ENCODE assay signal across 22 cellular contexts in the genomic region with DNA sequence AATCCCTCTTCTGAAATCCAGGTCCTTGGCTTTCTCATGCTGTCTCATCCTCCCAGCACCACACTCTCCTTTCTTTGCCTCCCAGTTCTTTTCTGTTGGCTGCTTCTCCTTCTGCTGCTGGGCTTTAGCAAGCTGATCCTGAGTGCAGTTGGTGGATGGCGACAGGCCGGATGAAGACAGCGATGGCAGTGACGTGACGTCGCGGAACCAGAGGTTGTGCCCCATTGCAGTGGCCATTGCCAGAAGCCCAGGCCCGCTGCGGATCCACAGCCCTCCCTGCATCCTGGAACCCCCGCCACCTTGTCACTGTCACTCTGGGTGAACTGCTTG.
DNase-seq lines count a peak whose midpoint lies in the region; ATAC-seq and TF ChIP-seq lines count a peak whose summit lies in the region.
"Had no signal": no experiment of that assay in that cellular context is flagged by ENCODE, and none has a peak within 500 bp of the region (broad histone marks: within the 10 kb centered on the region; RNA-seq: fewer than 3 reads in every experiment).

No MANE protein-coding gene starts in this region.

- H3K36me3 ChIP-seq in cardiac muscle cell, result no peaks in the 10 kb centered on the region
- H3K36me3 ChIP-seq in endodermal cell (ENCODE audit: control insufficient read depth, insufficient read depth, low read length), result peaks cover 4% of the 10 kb centered on the region
- H3K36me3 ChIP-seq in neural cell (ENCODE audit: insufficient read depth, low read length), result no peaks in the 10 kb centered on the region
- H3K36me3 ChIP-seq: thoracic aorta had no signal

- no peak for TF ChIP-seq RAD21 in neural cell (conservative IDR thresholded peaks at IDR 0.05)

- H3K4me2 ChIP-seq in neural cell (ENCODE audit: low read length), result no peak overlapping the region

- no peaks in the 10 kb centered on the region for H3F3A ChIP-seq in neural cell (ENCODE audit: insufficient read depth, low read length, poor library complexity, severe bottlenecking)

- H3K27ac ChIP-seq in cardiac muscle cell, result peak overlapping the region; percentile 45
- peak overlapping the region; percentile 97 for H3K27ac ChIP-seq in endodermal cell (ENCODE audit: low read depth, low read length)
- H3K27ac ChIP-seq in neural cell (ENCODE audit: low read length), result peak overlapping the region; percentile 94
- H3K27ac ChIP-seq: thoracic aorta had no signal

- H3K27me3 ChIP-seq in cardiac muscle cell (no peaks in the 10 kb centered on the region), endodermal cell (ENCODE audit: control insufficient read depth, insufficient read depth, low read length, poor library complexity, severe bottlenecking) (no peaks in the 10 kb centered on the region), neural cell (ENCODE audit: insufficient read depth, low read depth, low read length) (no peaks in the 10 kb centered on the region)

- TF ChIP-seq EP300 in neural cell (conservative IDR thresholded peaks at IDR 0.05; ENCODE audit: poor library complexity, severe bottlenecking), result no peak

- peaks cover 17% of the 10 kb centered on the region for H3K36me3 Mint-ChIP-seq in endodermal cell (ENCODE audit: low read depth)

- H3K27me3 Mint-ChIP-seq in endodermal cell (ENCODE audit: insufficient read depth), result no peaks in the 10 kb centered on the region
- H3K27me3 Mint-ChIP-seq: B cell; naive thymus-derived CD8-positive, alpha-beta T cell had no signal

- WGBS in endodermal cell (ENCODE audit: insufficient coverage in 1 of 2, insufficient read length in 1 of 2), 2 experiments, result 96% methylated on average over 9 to 10 of the region's 10 CpGs

- H3K4me3 ChIP-seq in cardiac muscle cell (no peak overlapping the region), endodermal cell (ENCODE audit: low read length) (no peak overlapping the region), neural cell (ENCODE audit: low read length) (no peak overlapping the region)
- H3K4me3 ChIP-seq: A549, thoracic aorta had no signal

- DNase-seq in cardiac muscle cell (ENCODE audit: low read depth in 1 of 2, low spot score in 1 of 2) (no peak), Right ventricle myocardium superior (no peak), endodermal cell (no peak), Kasumi-1 (lab: John Stamatoyannopoulos, UW) (no peak)
- no peak for DNase-seq in stimulated activated CD4-positive, alpha-beta T cell treated with anti-CD3 and anti-CD28 coated beads, Interleukin-15, amount 100 ng/mL, for 24 hours
- DNase-seq: activated CD4-positive, alpha-beta T cell treated with anti-CD3 and anti-CD28 coated beads, Interleukin-2, amount 50 U/mL, for 1 hour; activated naive CD4-positive, alpha-beta T cell treated with Interleukin-2 at 50 U/mL for 16 hours; activated T-cell treated with anti-CD3 and anti-CD28 coated beads, Interleukin-2, amount 50 U/mL, for 4 hours; aorta; caudate nucleus; COR-L47; naive thymus-derived CD8-positive, alpha-beta T cell; NCI-H524 treated with DMSO at 0.1 percent for 48 hours; PC-3; stimulated activated naive CD4-positive, alpha-beta T cell treated with Interleukin-2 at 50 U/mL for 16 hours; T-helper 9 cell had no signal

- H3K9me2 ChIP-seq in neural cell (ENCODE audit: insufficient read depth, low read length), result no peaks in the 10 kb centered on the region

- no peaks in the 10 kb centered on the region for H3K79me2 ChIP-seq in neural cell (replicated peaks; ENCODE audit: insufficient read depth, low read length)

- TF ChIP-seq CTCF in cardiac muscle cell (IDR thresholded peaks at IDR 0.05; ENCODE audit: low read depth, low read length) (no peak), endodermal cell (conservative IDR thresholded peaks at IDR 0.05) (no peak), neural cell (IDR thresholded peaks at IDR 0.05; ENCODE audit: poor library complexity, severe bottlenecking) (no peak)

- peak overlapping the region; percentile 56 for H3K27ac Mint-ChIP-seq in endodermal cell
- H3K27ac Mint-ChIP-seq: B cell had no signal

- H4K20me1 ChIP-seq in neural cell (ENCODE audit: insufficient read depth), result no peaks in the 10 kb centered on the region

- H3K4me1 Mint-ChIP-seq in endodermal cell, result peaks cover 10% of the 10 kb centered on the region

- no peak overlapping the region for H3K9ac ChIP-seq in endodermal cell (ENCODE audit: extremely low read depth, low read length, poor library complexity, severe bottlenecking)
- H3K9ac ChIP-seq in neural cell (ENCODE audit: low read length), result peak overlapping the region; percentile 75

- H3K4me1 ChIP-seq in cardiac muscle cell (ENCODE audit: low read depth) (peaks cover 11% of the 10 kb centered on the region), endodermal cell (ENCODE audit: control insufficient read depth, insufficient read depth, low read length) (peaks cover 8% of the 10 kb centered on the region)

- ATAC-seq in Right ventricle myocardium superior (ENCODE audit: poor library complexity) (no peak), GM19035 (IDR thresholded peaks at IDR 0.05; ENCODE audit: unreplicated experiment) (no peak), HG03432 (IDR thresholded peaks at IDR 0.05; ENCODE audit: unreplicated experiment) (no peak)
- ATAC-seq: activated T-cell treated with anti-CD3 and anti-CD28 coated beads, Interleukin-2, amount 50 U/mL, for 4 hours; naive thymus-derived CD8-positive, alpha-beta T cell; PC-3 had no signal

- no peak overlapping the region for H3K4me3 Mint-ChIP-seq in endodermal cell
- H3K4me3 Mint-ChIP-seq: activated T-cell treated with anti-CD3 and anti-CD28 coated beads, Interleukin-2, amount 50 U/mL, for 4 hours; B cell had no signal

- H3K9me3 Mint-ChIP-seq in endodermal cell, result no peaks in the 10 kb centered on the region
- H3K9me3 Mint-ChIP-seq: activated T-cell treated with anti-CD3 and anti-CD28 coated beads, Interleukin-2, amount 50 U/mL, for 4 hours; naive thymus-derived CD8-positive, alpha-beta T cell had no signal

- no peak overlapping the region for H2AFZ ChIP-seq in neural cell (ENCODE audit: low read depth, low read length)

- intact Hi-C loops in Right ventricle myocardium superior (cut with DNase I), result loop anchor here (5.0 kb wide), 1 partner anchor 300 kb away; no protein-coding TSS in a partner anchor

- H3K9me3 ChIP-seq in cardiac muscle cell (ENCODE audit: low read depth) (no peaks in the 10 kb centered on the region), endodermal cell (ENCODE audit: control insufficient read depth, low read length) (no peaks in the 10 kb centered on the region), neural cell (ENCODE audit: low read length) (no peaks in the 10 kb centered on the region)
- H3K9me3 ChIP-seq: A549, thoracic aorta had no signal

TF ChIP-seq in neural cell, 6 proteins besides CTCF, POLR2A, EP300 and RAD21:
- TF ChIP-seq POLR2AphosphoS5 (IDR thresholded peaks at IDR 0.05), result no peak
- no peak for TF ChIP-seq EZH2 (IDR thresholded peaks at IDR 0.05; ENCODE audit: borderline replicate concordance, insufficient read depth, low read length, poor library complexity, severe bottlenecking)
- no peak for TF ChIP-seq REST (IDR thresholded peaks at IDR 0.05; ENCODE audit: borderline replicate concordance)
- TF ChIP-seq TAF1 (IDR thresholded peaks at IDR 0.05; ENCODE audit: low read depth), result no peak
- no peak for TF ChIP-seq SMC3 (conservative IDR thresholded peaks at IDR 0.05; ENCODE audit: poor library complexity)
- TF ChIP-seq MXI1 (conservative IDR thresholded peaks at IDR 0.05; ENCODE audit: poor library complexity, severe bottlenecking), result no peak
TF ChIP-seq in neural cell: peak in this region for 0.

Comparison
In these comparisons a context has a peak if more than half of its experiments do, and no peak if none do; other contexts are left out.
1. H3K27ac ChIP-seq: peak in every context shown above with its lines; median percentile 97 in endodermal cell; 94 in neural cell; 45 in cardiac muscle cell.